In genomic region chr20:53091789-53092188, GRCh38 we compare ENCODE assay signal across 5 cellular contexts.
"Had no signal": no experiment of that assay in that cellular context is flagged by ENCODE, and none has a peak within 500 bp of the region (broad histone marks: within the 10 kb centered on the region; RNA-seq: fewer than 3 reads in every experiment).

No MANE protein-coding gene starts in this region.

- H3K27ac Mint-ChIP-seq: IgD-negative memory B cell had no signal

- DNase-seq: IMR-90, KBM-7, KG1 had no signal

- H3K4me1 Mint-ChIP-seq: IgD-negative memory B cell had no signal

- H3K4me3 Mint-ChIP-seq: IgD-negative memory B cell had no signal

- H3K36me3 Mint-ChIP-seq: IgD-negative memory B cell had no signal

- H3K27ac ChIP-seq: HL-60 had no signal
